Comparison of ENCODE assay signal across 1 cellular context in genomic region chr2:238739668-238740067, GRCh38.
TF ChIP-seq lines count a peak whose summit lies in the region.

No MANE protein-coding gene starts in this region.

TF ChIP-seq in GM23338, 12 proteins besides CTCF, POLR2A, EP300 and RAD21 (continued from another document):
- TF ChIP-seq ETS1 (IDR thresholded peaks at IDR 0.05), result no peak
- TF ChIP-seq CREB1 (CRISPR knock-in tag; IDR thresholded peaks at IDR 0.05; ENCODE audit: low read depth), result no peak
- no peak for TF ChIP-seq EZH2 (IDR thresholded peaks at IDR 0.05; ENCODE audit: low read depth, unreplicated experiment)
TF ChIP-seq in GM23338: peak in this region for 0.
